ENCODE assay signal across 1 cellular context in the genomic region with DNA sequence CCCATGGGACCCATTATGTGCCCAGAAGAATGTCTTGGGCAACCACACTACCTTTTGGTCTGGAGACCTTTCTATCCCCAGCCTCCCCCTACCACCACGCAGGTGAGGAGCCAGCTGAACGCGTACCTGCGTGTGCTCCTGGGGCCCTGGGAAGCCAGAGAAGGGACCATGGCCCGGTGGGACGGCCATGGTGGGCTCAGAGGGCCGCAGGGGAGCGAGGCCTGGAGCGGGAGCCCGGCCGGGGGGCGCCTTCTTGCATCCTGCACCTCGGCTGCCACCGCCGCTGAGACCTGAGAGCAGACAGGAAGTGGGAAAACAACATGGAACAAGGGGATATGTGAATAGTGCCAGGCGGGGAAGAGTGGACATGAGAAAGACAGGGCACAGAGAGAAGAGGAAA.
TF ChIP-seq lines count a peak whose summit lies in the region.

No MANE protein-coding gene starts in this region.

TF ChIP-seq in WTC11, 78 proteins besides CTCF, POLR2A, EP300 and RAD21 (continued from another document):
- TF ChIP-seq CREB1 (CRISPR knock-in tag; IDR thresholded peaks at IDR 0.05): no peak
